ENCODE assay signal across 15 cellular contexts in genomic region chr3:51403675-51404074, GRCh38. TPM values are rescaled to one million over a fixed set of nuclear protein-coding genes. Genes with fewer than 3 reads are reported as not detected.
DNase-seq lines count a peak whose midpoint lies in the region; ATAC-seq, FAIRE-seq and TF ChIP-seq lines count a peak whose summit lies in the region.
"Had no signal": no experiment of that assay in that cellular context is flagged by ENCODE, and none has a peak within 500 bp of the region (broad histone marks: within the 10 kb centered on the region; RNA-seq: fewer than 3 reads in every experiment).

No MANE protein-coding gene starts in this region.

- H3F3A ChIP-seq in neural progenitor cell (ENCODE audit: low read depth) = peaks cover 11% of the 10 kb centered on the region

- no peak overlapping the region for H2AFZ ChIP-seq in mammary epithelial cell (ENCODE audit: low read depth, low read length)
- H2AFZ ChIP-seq in neural progenitor cell (replicated peaks) = no peak overlapping the region

- H3K27me3 Mint-ChIP-seq in T-helper 2 cell treated with Interferon-gamma antibody and Interleukin-4, amounts not matched to agents 5 μg/mL and 100 μg/mL, for 36 hours (ENCODE audit: low read depth) = no peaks in the 10 kb centered on the region
- no peaks in the 10 kb centered on the region for H3K27me3 Mint-ChIP-seq in activated naive CD8-positive, alpha-beta T cell treated with anti-CD3 and anti-CD28 coated beads, Interleukin-2, amount 10 ng/mL, durations not matched to agents 7 days and 5 days
- H3K27me3 Mint-ChIP-seq in activated naive CD8-positive, alpha-beta T cell treated with anti-CD3 and anti-CD28 coated beads, Interleukin-2, amount 50 U/mL, for 24 hours = no peaks in the 10 kb centered on the region
- H3K27me3 Mint-ChIP-seq in neural progenitor cell (ENCODE audit: insufficient read depth, low read depth) = no peaks in the 10 kb centered on the region

- TF ChIP-seq CTCF in bronchial epithelial cell (IDR thresholded peaks at IDR 0.05; ENCODE audit: insufficient read depth, low read length, severe bottlenecking) = no peak
- no peak for TF ChIP-seq CTCF in testis (IDR thresholded peaks at IDR 0.05)
- TF ChIP-seq CTCF in mammary epithelial cell (conservative IDR thresholded peaks at IDR 0.05 in 1 of 2, IDR thresholded peaks at IDR 0.05 in 1 of 2; ENCODE audit: extremely low read depth in 1 of 2, insufficient read depth in 1 of 2, low read depth in 1 of 2, low read length in 2 of 2) = no peak
- TF ChIP-seq CTCF in neural progenitor cell (IDR thresholded peaks at IDR 0.05) = no peak

- H3K4me1 Mint-ChIP-seq in T-helper 2 cell treated with Interferon-gamma antibody and Interleukin-4, amounts not matched to agents 5 μg/mL and 100 μg/mL, for 36 hours (ENCODE audit: low read depth) = peaks cover 18% of the 10 kb centered on the region
- peaks cover 4% of the 10 kb centered on the region for H3K4me1 Mint-ChIP-seq in activated naive CD8-positive, alpha-beta T cell treated with anti-CD3 and anti-CD28 coated beads, Interleukin-2, amount 10 ng/mL, durations not matched to agents 7 days and 5 days
- H3K4me1 Mint-ChIP-seq in activated naive CD8-positive, alpha-beta T cell treated with anti-CD3 and anti-CD28 coated beads, Interleukin-2, amount 50 U/mL, for 24 hours = peaks cover 7% of the 10 kb centered on the region
- no peaks in the 10 kb centered on the region for H3K4me1 Mint-ChIP-seq in neural progenitor cell

- peak; percentile 23 for FAIRE-seq in bronchial epithelial cell (lab: Jason Lieb, UNC)
- FAIRE-seq: H54 had no signal

- H3K36me3 ChIP-seq in bronchial epithelial cell (ENCODE audit: control insufficient read depth, insufficient read depth, low read length) (peaks cover 10% of the 10 kb centered on the region), testis (ENCODE audit: low read depth, missing control alignments) (no peaks in the 10 kb centered on the region), mammary epithelial cell (ENCODE audit: insufficient read depth, low read length) (peaks cover 2% of the 10 kb centered on the region), neural progenitor cell (no peaks in the 10 kb centered on the region)

- H3K27ac ChIP-seq in testis (peak overlapping the region; percentile 48 to 53), mammary epithelial cell (ENCODE audit: insufficient read depth, low read depth, low read length) (no peak overlapping the region), neural progenitor cell (no peak overlapping the region)
- H3K27ac ChIP-seq: 22Rv1, BLaER1, KMS-11 had no signal

- dilution Hi-C loops in mammary epithelial cell (cut with HindIII; ENCODE audit: low sequenced_read_pairs) = no loop called here

- in situ Hi-C loops in mammary epithelial cell (cut with MboI; ENCODE audit: low sequenced_read_pairs in 2 of 2) = no loop called here

- H3K27ac Mint-ChIP-seq in T-helper 2 cell treated with Interferon-gamma antibody and Interleukin-4, amounts not matched to agents 5 μg/mL and 100 μg/mL, for 36 hours = peak overlapping the region; percentile 64
- H3K27ac Mint-ChIP-seq in activated naive CD8-positive, alpha-beta T cell treated with anti-CD3 and anti-CD28 coated beads, Interleukin-2, amount 10 ng/mL, durations not matched to agents 7 days and 5 days = peak overlapping the region; percentile 76
- no peak overlapping the region for H3K27ac Mint-ChIP-seq in activated naive CD8-positive, alpha-beta T cell treated with anti-CD3 and anti-CD28 coated beads, Interleukin-2, amount 50 U/mL, for 24 hours
- no peak overlapping the region for H3K27ac Mint-ChIP-seq in neural progenitor cell

- H3K9me3 ChIP-seq in testis (no peaks in the 10 kb centered on the region), mammary epithelial cell (replicated peaks; ENCODE audit: insufficient read depth, low read length) (no peaks in the 10 kb centered on the region), neural progenitor cell (ENCODE audit: low read depth) (no peaks in the 10 kb centered on the region)
- H3K9me3 ChIP-seq: BLaER1 had no signal

- H3K4me1 ChIP-seq in testis (peaks cover 7% of the 10 kb centered on the region), mammary epithelial cell (ENCODE audit: insufficient read depth, low read length) (no peaks in the 10 kb centered on the region), neural progenitor cell (no peaks in the 10 kb centered on the region)
- H3K4me1 ChIP-seq: BLaER1 had no signal

- H3K9me3 Mint-ChIP-seq in T-helper 2 cell treated with Interferon-gamma antibody and Interleukin-4, amounts not matched to agents 5 μg/mL and 100 μg/mL, for 36 hours = no peaks in the 10 kb centered on the region
- H3K9me3 Mint-ChIP-seq in activated naive CD8-positive, alpha-beta T cell treated with anti-CD3 and anti-CD28 coated beads, Interleukin-2, amount 10 ng/mL, durations not matched to agents 7 days and 5 days = no peaks in the 10 kb centered on the region
- H3K9me3 Mint-ChIP-seq in activated naive CD8-positive, alpha-beta T cell treated with anti-CD3 and anti-CD28 coated beads, Interleukin-2, amount 50 U/mL, for 24 hours = no peaks in the 10 kb centered on the region
- no peaks in the 10 kb centered on the region for H3K9me3 Mint-ChIP-seq in neural progenitor cell

- H3K4me3 Mint-ChIP-seq in T-helper 2 cell treated with Interferon-gamma antibody and Interleukin-4, amounts not matched to agents 5 μg/mL and 100 μg/mL, for 36 hours = no peak overlapping the region
- no peak overlapping the region for H3K4me3 Mint-ChIP-seq in activated naive CD8-positive, alpha-beta T cell treated with anti-CD3 and anti-CD28 coated beads, Interleukin-2, amount 10 ng/mL, durations not matched to agents 7 days and 5 days
- H3K4me3 Mint-ChIP-seq in activated naive CD8-positive, alpha-beta T cell treated with anti-CD3 and anti-CD28 coated beads, Interleukin-2, amount 50 U/mL, for 24 hours = no peak overlapping the region
- H3K4me3 Mint-ChIP-seq in neural progenitor cell = no peak overlapping the region

- H3K27me3 ChIP-seq in bronchial epithelial cell (ENCODE audit: control insufficient read depth, insufficient read depth, low read length) = no peaks in the 10 kb centered on the region
- H3K27me3 ChIP-seq in testis = no peaks in the 10 kb centered on the region
- H3K27me3 ChIP-seq in mammary epithelial cell (ENCODE audit: insufficient read depth, low read length) = no peaks in the 10 kb centered on the region
- H3K27me3 ChIP-seq in neural progenitor cell = no peaks in the 10 kb centered on the region
- H3K27me3 ChIP-seq: BLaER1 had no signal

- intact Hi-C loops in testis (cut with DNase I; ENCODE audit: low total_unique reads) = no loop called here
- intact Hi-C loops in mammary epithelial cell (cut with micrococcal nuclease) = no loop called here

- no peak for TF ChIP-seq POLR2A in testis (IDR thresholded peaks at IDR 0.05)

- H3K36me3 Mint-ChIP-seq in T-helper 2 cell treated with Interferon-gamma antibody and Interleukin-4, amounts not matched to agents 5 μg/mL and 100 μg/mL, for 36 hours (ENCODE audit: low read depth) = peaks cover 41% of the 10 kb centered on the region
- H3K36me3 Mint-ChIP-seq in activated naive CD8-positive, alpha-beta T cell treated with anti-CD3 and anti-CD28 coated beads, Interleukin-2, amount 10 ng/mL, durations not matched to agents 7 days and 5 days = peaks cover 14% of the 10 kb centered on the region
- H3K36me3 Mint-ChIP-seq in activated naive CD8-positive, alpha-beta T cell treated with anti-CD3 and anti-CD28 coated beads, Interleukin-2, amount 50 U/mL, for 24 hours (ENCODE audit: low read depth) = peaks cover 44% of the 10 kb centered on the region
- peaks cover 12% of the 10 kb centered on the region for H3K36me3 Mint-ChIP-seq in neural progenitor cell

- no peak for ATAC-seq in activated naive CD8-positive, alpha-beta T cell treated with anti-CD3 and anti-CD28 coated beads, Interleukin-2, amount 10 ng/mL, durations not matched to agents 7 days and 5 days (ENCODE audit: low read depth)
- ATAC-seq in activated naive CD8-positive, alpha-beta T cell treated with anti-CD3 and anti-CD28 coated beads, Interleukin-2, amount 50 U/mL, for 24 hours = no peak

- H3K4me3 ChIP-seq in bronchial epithelial cell (ENCODE audit: low read depth, low read length) (no peak overlapping the region), testis (no peak overlapping the region), mammary epithelial cell (replicated peaks in 1 of 3; ENCODE audit: insufficient read depth in 1 of 3, low read depth in 2 of 3, low read length in 3 of 3) (no peak overlapping the region), neural progenitor cell (no peak overlapping the region)
- H3K4me3 ChIP-seq: BLaER1 had no signal

- DNase-seq in T-helper 2 cell treated with Interferon-gamma antibody and Interleukin-4, amounts not matched to agents 5 μg/mL and 100 μg/mL, for 36 hours (ENCODE audit: low spot score) = no peak
- DNase-seq in T-helper 2 cell (no peak), bronchial epithelial cell (ENCODE audit: low read depth) (no peak), testis (no peak), mammary epithelial cell (no peak), neural progenitor cell (ENCODE audit: low spot score) (no peak)
- DNase-seq in activated naive CD8-positive, alpha-beta T cell treated with anti-CD3 and anti-CD28 coated beads, Interleukin-2, amount 10 ng/mL, durations not matched to agents 7 days and 5 days = no peak
- DNase-seq in activated naive CD8-positive, alpha-beta T cell treated with anti-CD3 and anti-CD28 coated beads, Interleukin-2, amount 50 U/mL, for 24 hours = no peak
- DNase-seq: DMS53, NCI-H1105, NCI-H1694 treated with DMSO at 0.1 percent for 48 hours had no signal

- BruUV-seq in mammary epithelial cell (replicated peaks; lab: Mats Ljungman, UMichigan) = no TSS peak

- CTCF ChIA-PET in mammary epithelial cell (lab: Charles Lee; ENCODE audit: low non-redundant PET) = no interaction called here

- POLR2A ChIA-PET in activated naive CD8-positive, alpha-beta T cell treated with anti-CD3 and anti-CD28 coated beads, Interleukin-2, amount 10 ng/mL, durations not matched to agents 7 days and 5 days (lab: Charles Lee) = no interaction called here

- no peak overlapping the region for H3K9ac ChIP-seq in mammary epithelial cell (ENCODE audit: insufficient read depth, low read length)
- H3K9ac ChIP-seq in neural progenitor cell = no peak overlapping the region
- H3K9ac ChIP-seq: BLaER1, KMS-11 had no signal

- H4K20me1 ChIP-seq in mammary epithelial cell (ENCODE audit: insufficient read depth, low read length) (no peaks in the 10 kb centered on the region), neural progenitor cell (ENCODE audit: low read depth) (peaks cover 9% of the 10 kb centered on the region)

- H3K79me2 ChIP-seq in mammary epithelial cell (ENCODE audit: insufficient read depth, low read length) (peaks cover 4% of the 10 kb centered on the region), neural progenitor cell (ENCODE audit: low read depth) (no peaks in the 10 kb centered on the region)

- H3K4me2 ChIP-seq in mammary epithelial cell (ENCODE audit: insufficient read depth, low read depth, low read length) (no peak overlapping the region), neural progenitor cell (no peak overlapping the region)
- H3K4me2 ChIP-seq: BLaER1, KMS-11 had no signal

RNA-seq across cellular contexts. Expression of gene RBM15B, which starts 12.6 kb away (rescaled TPM):
- 10 to 100 TPM; 30.5 to 32.6 TPM for total RNA-seq in activated naive CD8-positive, alpha-beta T cell treated with anti-CD3 and anti-CD28 coated beads, Interleukin-2, amount 10 ng/mL, durations not matched to agents 7 days and 5 days
- total RNA-seq in bronchial epithelial cell (30.5 and 36.1 TPM in 2 replicates), testis (10 to 100 TPM; 33.9 to 41.4 TPM), mammary epithelial cell (10 to 100 TPM; 33.3 to 40.8 TPM), neural progenitor cell (ENCODE audit: low replicate concordance) (28.1 and 47.9 TPM in 2 replicates)
- polyA plus RNA-seq in testis (ENCODE audit: insufficient read depth, low read depth, low replicate concordance) (27.1 TPM), mammary epithelial cell (19.5 TPM)
- 27.2 TPM for polyA minus RNA-seq in mammary epithelial cell

RNA-seq across cellular contexts. Expression of gene MANF, which starts 18.6 kb away (rescaled TPM):
- 10 to 100 TPM; 86.2 to 88.2 TPM for total RNA-seq in activated naive CD8-positive, alpha-beta T cell treated with anti-CD3 and anti-CD28 coated beads, Interleukin-2, amount 10 ng/mL, durations not matched to agents 7 days and 5 days
- 248 and 315 TPM in 2 replicates for total RNA-seq in bronchial epithelial cell
- 10 to 100 TPM; 48.6 to 62.8 TPM for total RNA-seq in testis
- polyA plus RNA-seq in testis (ENCODE audit: insufficient read depth, low read depth, low replicate concordance) = 167 TPM
- total RNA-seq in mammary epithelial cell = 100 to 1,000 TPM in 1 of 2 donors, 10 to 100 TPM in 1; 38.0 to 185 TPM
- 132 TPM for polyA plus RNA-seq in mammary epithelial cell
- 109 TPM for polyA minus RNA-seq in mammary epithelial cell
- total RNA-seq in neural progenitor cell (ENCODE audit: low replicate concordance) = 51.1 and 68.9 TPM in 2 replicates

Comparison
In these comparisons a context has a peak if more than half of its experiments do, and no peak if none do; other contexts are left out.
1. H3K27ac Mint-ChIP-seq: peak in T-helper 2 cell treated with Interferon-gamma antibody and Interleukin-4, amounts not matched to agents 5 μg/mL and 100 μg/mL, for 36 hours (single experiment) and activated naive CD8-positive, alpha-beta T cell treated with anti-CD3 and anti-CD28 coated beads, Interleukin-2, amount 10 ng/mL, durations not matched to agents 7 days and 5 days (single experiment); none in activated naive CD8-positive, alpha-beta T cell treated with anti-CD3 and anti-CD28 coated beads, Interleukin-2, amount 50 U/mL, for 24 hours (single experiment) and neural progenitor cell (single experiment).
2. H3K27ac ChIP-seq: peak in testis (2 of 2); none in mammary epithelial cell (single experiment) and neural progenitor cell (single experiment).